ENCODE assay signal across 31 cellular contexts in genomic region chr5:118752992-118753391, GRCh38.
"Had no signal": no experiment of that assay in that cellular context is flagged by ENCODE, and none has a peak within 500 bp of the region (broad histone marks: within the 10 kb centered on the region; RNA-seq: fewer than 3 reads in every experiment).

No MANE protein-coding gene starts in this region.

- ATAC-seq: activated CD8-positive, alpha-beta T cell treated with anti-CD3 and anti-CD28 coated beads for 36 hours; activated naive CD4-positive, alpha-beta T cell treated with anti-CD3 and anti-CD28 coated beads, Interleukin-2, amount 50 U/mL, for 72 hours; activated T-cell treated with anti-CD3 and anti-CD28 coated beads, Interleukin-2, amount 50 U/mL, for 4 hours; activated T-cell treated with anti-CD3 and anti-CD28 coated beads, Interleukin-2, amount 50 U/mL, for 72 hours; activated T-helper 17 cell treated with anti-CD3 and anti-CD28 coated beads, Interleukin-2, amount 50 U/mL, for 72 hours had no signal

- H3K36me3 ChIP-seq: ascending aorta, cardiac muscle cell had no signal

- H3K4me3 ChIP-seq: ascending aorta, cardiac muscle cell had no signal

- H3K27ac ChIP-seq: ascending aorta, cardiac muscle cell, VCaP had no signal

- H3K9me3 ChIP-seq: ascending aorta had no signal

- DNase-seq: activated B cell treated with CpG ODN at 0.5 μM for 24 hours; activated CD4-positive, alpha-beta memory T cell treated with anti-CD3 and anti-CD28 coated beads for 36 hours; activated CD4-positive, alpha-beta T cell treated with anti-CD3 and anti-CD28 coated beads for 4 hours; activated CD4-positive, alpha-beta T cell treated with anti-CD3 and anti-CD28 coated beads, Interleukin-2, amount 10 ng/mL, durations not matched to agents 24 days and 14 days; activated CD4-positive, alpha-beta T cell treated with anti-CD3 and anti-CD28 coated beads, Interleukin-2, amount 50 U/mL, for 1 hour; activated CD4-positive, alpha-beta T cell treated with anti-CD3 and anti-CD28 coated beads, Interleukin-2, amount 50 U/mL, for 4 hours; activated CD4-positive, CD25-positive, alpha-beta regulatory T cell treated with anti-CD3 and anti-CD28 coated beads, Interleukin-2, amount 50 U/mL, for 72 hours; activated CD8-positive, alpha-beta memory T cell treated with anti-CD3 and anti-CD28 coated beads, Interleukin-2, amount 50 U/mL, for 4 hours; activated CD8-positive, alpha-beta T cell treated with anti-CD3 and anti-CD28 coated beads for 36 hours; activated effector memory CD4-positive, alpha-beta T cell treated with anti-CD3 and anti-CD28 coated beads, Interleukin-2, amount 50 U/mL, for 16 hours; activated gamma-delta T cell treated with Interleukin-2 at 50 U/mL for 16 hours; activated naive CD4-positive, alpha-beta T cell; activated naive CD4-positive, alpha-beta T cell treated with anti-CD3 and anti-CD28 coated beads for 36 hours; activated naive CD4-positive, alpha-beta T cell treated with anti-CD3 and anti-CD28 coated beads, Interleukin-2, amount 50 U/mL, for 16 hours; activated naive CD8-positive, alpha-beta T cell treated with anti-CD3 and anti-CD28 coated beads for 36 hours; activated T-cell treated with anti-CD3 and anti-CD28 coated beads for 4 hours; activated T-cell treated with anti-CD3 and anti-CD28 coated beads, Interleukin-2, amount 50 U/mL, for 1 hour; activated T-cell treated with anti-CD3 and anti-CD28 coated beads, Interleukin-2, amount 50 U/mL, for 4 hours; activated T-cell treated with anti-CD3 and anti-CD28 coated beads, Interleukin-2, amount 50 U/mL, for 72 hours; amygdala; anterior cingulate cortex; caudate nucleus; cerebellar nuclear complex; T-helper 1 cell; T-helper 9 cell had no signal

- H3K4me1 ChIP-seq: ascending aorta had no signal

- H3K27me3 ChIP-seq: ascending aorta, cardiac muscle cell had no signal

- FAIRE-seq: TTC549 had no signal
